ENCODE assay signal across 18 cellular contexts in genomic region chr1:209367031-209367813, GRCh38.
DNase-seq lines count a peak whose midpoint lies in the region; ATAC-seq and TF ChIP-seq lines count a peak whose summit lies in the region.
"Had no signal": no experiment of that assay in that cellular context is flagged by ENCODE, and none has a peak within 500 bp of the region (broad histone marks: within the 10 kb centered on the region; RNA-seq: fewer than 3 reads in every experiment).

No MANE protein-coding gene starts in this region.

- H3K36me3 Mint-ChIP-seq in MCF 10A (ENCODE audit: insufficient read depth, unreplicated experiment) = no peaks in the 10 kb centered on the region
- H3K36me3 Mint-ChIP-seq in natural killer cell = no peaks in the 10 kb centered on the region
- H3K36me3 Mint-ChIP-seq: CD4-positive, CD25-positive, alpha-beta regulatory T cell; IgD-negative memory B cell; memory B cell had no signal

- peak overlapping the region; percentile 70 for H3K27ac ChIP-seq in smooth muscle cell (ENCODE audit: low read depth)

- POLR2A ChIA-PET in MCF 10A (lab: Yijun Ruan, JAX) = interaction anchor here (0.7 to 41.8 kb wide), 12 partner anchors 2 to 1519 kb away, joined by 3 to 6956 read pairs (median 4); no protein-coding TSS in a partner anchor

- peak overlapping the region; percentile 64 for H3K4me2 ChIP-seq in smooth muscle cell

- H3K4me1 ChIP-seq in smooth muscle cell (ENCODE audit: low read depth) = no peaks in the 10 kb centered on the region

- no TSS peak for BruUV-seq in MCF 10A (replicated peaks; lab: Mats Ljungman, UMichigan)

- no peaks in the 10 kb centered on the region for H3K9me3 ChIP-seq in smooth muscle cell (replicated peaks; ENCODE audit: low read depth)

- no peak overlapping the region for H2AFZ ChIP-seq in smooth muscle cell (ENCODE audit: low read depth)

- H3K4me1 Mint-ChIP-seq in MCF 10A (ENCODE audit: insufficient read depth, unreplicated experiment) (peaks cover 93% of the 10 kb centered on the region), natural killer cell (no peaks in the 10 kb centered on the region)
- H3K4me1 Mint-ChIP-seq: CD4-positive, CD25-positive, alpha-beta regulatory T cell; memory B cell; stimulated activated naive CD8-positive, alpha-beta T cell treated with anti-CD3 and anti-CD28 coated beads, Interleukin-15, amount 100 ng/mL, for 72 hours had no signal

- no peaks in the 10 kb centered on the region for H3K27me3 ChIP-seq in smooth muscle cell (ENCODE audit: low read depth)

- TF ChIP-seq CTCF in MCF 10A (IDR thresholded peaks at IDR 0.05; ENCODE audit: unreplicated experiment) (no peak), smooth muscle cell (IDR thresholded peaks at IDR 0.05; ENCODE audit: borderline replicate concordance, insufficient read depth, poor library complexity, severe bottlenecking) (no peak), natural killer cell (IDR thresholded peaks at IDR 0.05) (no peak)

- CTCF ChIA-PET in MCF 10A (lab: Yijun Ruan, JAX) = interaction anchor here (0.6 to 41.1 kb wide), 18 partner anchors 9 to 1543 kb away, joined by 3 to 1242 read pairs (median 4); no protein-coding TSS in a partner anchor

- no peak overlapping the region for H3K4me3 ChIP-seq in smooth muscle cell

- no peaks in the 10 kb centered on the region for H4K20me1 ChIP-seq in smooth muscle cell (ENCODE audit: low read depth)

- H3K9me3 Mint-ChIP-seq in MCF 10A (ENCODE audit: unreplicated experiment) = no peaks in the 10 kb centered on the region
- H3K9me3 Mint-ChIP-seq in natural killer cell = peaks cover 0 to 4% of the 10 kb centered on the region in 2 donors
- H3K9me3 Mint-ChIP-seq: activated T-cell treated with anti-CD3 and anti-CD28 coated beads, Interleukin-2, amount 50 U/mL, for 72 hours; CD4-positive, CD25-positive, alpha-beta regulatory T cell; IgD-negative memory B cell; memory B cell; stimulated activated naive CD8-positive, alpha-beta T cell treated with anti-CD3 and anti-CD28 coated beads, Interleukin-15, amount 100 ng/mL, for 72 hours had no signal

- H3K4me3 Mint-ChIP-seq in MCF 10A (ENCODE audit: unreplicated experiment) (no peak overlapping the region), natural killer cell (no peak overlapping the region)
- H3K4me3 Mint-ChIP-seq: activated T-cell treated with anti-CD3 and anti-CD28 coated beads, Interleukin-2, amount 50 U/mL, for 72 hours; CD4-positive, CD25-positive, alpha-beta regulatory T cell; IgD-negative memory B cell; memory B cell; stimulated activated naive CD8-positive, alpha-beta T cell treated with anti-CD3 and anti-CD28 coated beads, Interleukin-15, amount 100 ng/mL, for 72 hours had no signal

- WGBS in smooth muscle cell (ENCODE audit: low lambda C conversion rate) = 42% methylated on average over 8 of the region's 8 CpGs

- no peaks in the 10 kb centered on the region for H3F3A ChIP-seq in smooth muscle cell (ENCODE audit: low read depth)

- intact Hi-C loops in MCF 10A (cut with micrococcal nuclease) (loop anchor here (5.0 kb wide), 1 partner anchor 380 kb away; no protein-coding TSS in a partner anchor), natural killer cell (cut with micrococcal nuclease) (no loop called here)

- H3K27ac Mint-ChIP-seq in MCF 10A (ENCODE audit: low read depth, unreplicated experiment) (peak overlapping the region; percentile 86), natural killer cell (no peak overlapping the region)
- H3K27ac Mint-ChIP-seq: activated T-cell treated with anti-CD3 and anti-CD28 coated beads, Interleukin-2, amount 50 U/mL, for 72 hours; IgD-negative memory B cell; memory B cell; stimulated activated naive CD8-positive, alpha-beta T cell treated with anti-CD3 and anti-CD28 coated beads, Interleukin-15, amount 100 ng/mL, for 72 hours had no signal

- no peaks in the 10 kb centered on the region for H3K27me3 Mint-ChIP-seq in MCF 10A (ENCODE audit: insufficient read depth, unreplicated experiment)
- H3K27me3 Mint-ChIP-seq in natural killer cell (ENCODE audit: low read depth in 2 of 2) = peaks cover 0 to 18% of the 10 kb centered on the region in 2 donors
- H3K27me3 Mint-ChIP-seq: stimulated activated naive CD8-positive, alpha-beta T cell treated with anti-CD3 and anti-CD28 coated beads, Interleukin-15, amount 100 ng/mL, for 72 hours had no signal

- no peak overlapping the region for H3K9ac ChIP-seq in smooth muscle cell (ENCODE audit: low read depth)

- no peaks in the 10 kb centered on the region for H3K79me2 ChIP-seq in smooth muscle cell (ENCODE audit: low read depth)

- H3K36me3 ChIP-seq in smooth muscle cell (ENCODE audit: low read depth) = no peaks in the 10 kb centered on the region

- DNase-seq in HK-2 (ENCODE audit: unreplicated experiment) = peak; percentile 90
- DNase-seq in MCF 10A (ENCODE audit: unreplicated experiment) = peak; percentile 62
- peak; percentile 78 for DNase-seq in glomerular visceral epithelial cell (ENCODE audit: extremely low spot score)
- DNase-seq in smooth muscle cell (lab: John Stamatoyannopoulos, UW; ENCODE audit: unreplicated experiment) = no peak
- no peak for DNase-seq in stimulated activated CD4-positive, alpha-beta T cell treated with anti-CD3 and anti-CD28 coated beads, Interleukin-4, amount 100 ng/mL, for 24 hours
- DNase-seq in AML-193 (lab: John Stamatoyannopoulos, UW) = no peak
- no peak for DNase-seq in natural killer cell
- DNase-seq: activated CD4-positive, alpha-beta T cell treated with anti-CD3 and anti-CD28 coated beads, Interleukin-2, amount 50 U/mL, for 4 hours; activated T-cell treated with anti-CD3 and anti-CD28 coated beads, Interleukin-2, amount 50 U/mL, for 72 hours; amygdala; CD4-positive, CD25-positive, alpha-beta regulatory T cell; H7; NCI-H1417; SHP77 treated with DMSO at 0.1 percent for 48 hours; stimulated activated naive CD8-positive, alpha-beta T cell treated with anti-CD3 and anti-CD28 coated beads, Interleukin-15, amount 100 ng/mL, for 72 hours had no signal

- no peak for ATAC-seq in natural killer cell
- no peak for ATAC-seq in GM18861 (IDR thresholded peaks at IDR 0.05; ENCODE audit: unreplicated experiment)
- ATAC-seq: activated T-cell treated with anti-CD3 and anti-CD28 coated beads, Interleukin-2, amount 50 U/mL, for 72 hours; stimulated activated naive CD8-positive, alpha-beta T cell treated with anti-CD3 and anti-CD28 coated beads, Interleukin-15, amount 100 ng/mL, for 72 hours had no signal

Comparison
In these comparisons a context has a peak if more than half of its experiments do, and no peak if none do; other contexts are left out.
1. DNase-seq: peak in HK-2 (single experiment), MCF 10A (single experiment) and glomerular visceral epithelial cell (single experiment); none in smooth muscle cell (single experiment), stimulated activated CD4-positive, alpha-beta T cell treated with anti-CD3 and anti-CD28 coated beads, Interleukin-4, amount 100 ng/mL, for 24 hours (single experiment), AML-193 (0 of 2) and natural killer cell (single experiment).